ENCODE assay signal across 11 cellular contexts in genomic region chr2:105072039-105072438, GRCh38. TPM values are rescaled to one million over a fixed set of nuclear protein-coding genes. Genes with fewer than 3 reads are reported as not detected.
DNase-seq lines count a peak whose midpoint lies in the region; ATAC-seq and FAIRE-seq lines count a peak whose summit lies in the region.
"Had no signal": no experiment of that assay in that cellular context is flagged by ENCODE, and none has a peak within 500 bp of the region (broad histone marks: within the 10 kb centered on the region; RNA-seq: fewer than 3 reads in every experiment).

No MANE protein-coding gene starts in this region.

- H3K27ac ChIP-seq in right cardiac atrium (ENCODE audit: low read length): no peak overlapping the region

- no peak overlapping the region for H3K27ac Mint-ChIP-seq in activated CD4-positive, alpha-beta T cell treated with anti-CD3 and anti-CD28 coated beads, Interleukin-2, amount 10 ng/mL, durations not matched to agents 24 days and 14 days
- H3K27ac Mint-ChIP-seq: T-cell had no signal

- H3K9me3 ChIP-seq in right cardiac atrium (ENCODE audit: control insufficient read depth, low read length): no peaks in the 10 kb centered on the region

- ATAC-seq in GM21717 (IDR thresholded peaks at IDR 0.05; ENCODE audit: unreplicated experiment) (peak; percentile 89), HG03432 (IDR thresholded peaks at IDR 0.05; ENCODE audit: unreplicated experiment) (peak; percentile 94), right cardiac atrium (no peak)
- ATAC-seq: T-cell had no signal

- H3K4me3 Mint-ChIP-seq in activated CD4-positive, alpha-beta T cell treated with anti-CD3 and anti-CD28 coated beads, Interleukin-2, amount 10 ng/mL, durations not matched to agents 24 days and 14 days: no peak overlapping the region
- H3K4me3 Mint-ChIP-seq: T-cell had no signal

- no peak for FAIRE-seq in HTR-8/SVneo (lab: Jason Lieb, UNC)

- H3K36me3 ChIP-seq in H7 (replicated peaks; ENCODE audit: control insufficient read depth, insufficient read depth, low read length): no peaks in the 10 kb centered on the region

- DNase-seq in activated CD4-positive, alpha-beta T cell treated with anti-CD3 and anti-CD28 coated beads, Interleukin-2, amount 10 ng/mL, durations not matched to agents 24 days and 14 days: peak; percentile 80
- DNase-seq in activated CD4-positive, alpha-beta T cell treated with anti-CD3 and anti-CD28 coated beads for 4 hours: no peak
- peak; percentile 10 for DNase-seq in smooth muscle cell of the brain vasculature (ENCODE audit: low read depth, low spot score)
- DNase-seq in H7: no peak
- no peak for DNase-seq in HTR-8/SVneo (ENCODE audit: insufficient read length, low spot score)
- DNase-seq in right cardiac atrium: no peak
- DNase-seq: erythroblast, NCI-H2227 treated with DMSO at 0.1 percent for 48 hours had no signal

- H3K4me1 Mint-ChIP-seq in activated CD4-positive, alpha-beta T cell treated with anti-CD3 and anti-CD28 coated beads, Interleukin-2, amount 10 ng/mL, durations not matched to agents 24 days and 14 days: peaks cover 16% of the 10 kb centered on the region

- 93% methylated on average over 2 of the region's 2 CpGs for WGBS in right cardiac atrium

- H3K27me3 Mint-ChIP-seq in activated CD4-positive, alpha-beta T cell treated with anti-CD3 and anti-CD28 coated beads, Interleukin-2, amount 10 ng/mL, durations not matched to agents 24 days and 14 days: no peaks in the 10 kb centered on the region
- H3K27me3 Mint-ChIP-seq: T-cell had no signal

- intact Hi-C loops in activated CD4-positive, alpha-beta T cell treated with anti-CD3 and anti-CD28 coated beads, Interleukin-2, amount 10 ng/mL, durations not matched to agents 24 days and 14 days (cut with micrococcal nuclease): loop anchor here (5.0 kb wide), 1 partner anchor 35 kb away; the partner anchor contains the start of gene MRPS9
- intact Hi-C loops in right cardiac atrium (cut with DNase I): no loop called here

- peaks cover 1% of the 10 kb centered on the region for H3K4me1 ChIP-seq in right cardiac atrium (ENCODE audit: control insufficient read depth, insufficient read depth, low read length)

- H3K27me3 ChIP-seq in H7 (ENCODE audit: control insufficient read depth, insufficient read depth, low read length): no peaks in the 10 kb centered on the region
- no peaks in the 10 kb centered on the region for H3K27me3 ChIP-seq in right cardiac atrium (ENCODE audit: control insufficient read depth, insufficient read depth)

- H3K36me3 Mint-ChIP-seq in activated CD4-positive, alpha-beta T cell treated with anti-CD3 and anti-CD28 coated beads, Interleukin-2, amount 10 ng/mL, durations not matched to agents 24 days and 14 days (ENCODE audit: low read depth): peaks cover 4% of the 10 kb centered on the region

- H3K4me3 ChIP-seq in H7 (ENCODE audit: insufficient read depth, low read depth, low read length): no peak overlapping the region
- no peak overlapping the region for H3K4me3 ChIP-seq in right cardiac atrium (ENCODE audit: low read length)

- no peaks in the 10 kb centered on the region for H3K9me3 Mint-ChIP-seq in activated CD4-positive, alpha-beta T cell treated with anti-CD3 and anti-CD28 coated beads, Interleukin-2, amount 10 ng/mL, durations not matched to agents 24 days and 14 days
- H3K9me3 Mint-ChIP-seq: T-cell had no signal

RNA-seq across cellular contexts. Expression of gene MRPS9, which starts 34.2 kb away (rescaled TPM):
- 32.4 and 33.3 TPM in 2 replicates for total RNA-seq in activated CD4-positive, alpha-beta T cell treated with anti-CD3 and anti-CD28 coated beads, Interleukin-2, amount 10 ng/mL, durations not matched to agents 24 days and 14 days
- 55.4 and 80.3 TPM in 2 replicates for total RNA-seq in H7 (2014; rRNA removed; shearing (Covaris generic))
- 10 to 100 TPM; 35.8 to 59.2 (median 54.5) TPM for total RNA-seq in right cardiac atrium
- polyA plus RNA-seq in right cardiac atrium: 66.1 TPM

Comparison
In these comparisons a context has a peak if more than half of its experiments do, and no peak if none do; other contexts are left out.
1. DNase-seq: peak in activated CD4-positive, alpha-beta T cell treated with anti-CD3 and anti-CD28 coated beads, Interleukin-2, amount 10 ng/mL, durations not matched to agents 24 days and 14 days (single experiment) and smooth muscle cell of the brain vasculature (single experiment); none in activated CD4-positive, alpha-beta T cell treated with anti-CD3 and anti-CD28 coated beads for 4 hours (0 of 2), H7 (single experiment), HTR-8/SVneo (single experiment) and right cardiac atrium (0 of 3).
2. ATAC-seq: peak in GM21717 (single experiment) and HG03432 (single experiment); none in right cardiac atrium (0 of 2).